Comparison of ENCODE assay signal across 17 cellular contexts in the genomic region with DNA sequence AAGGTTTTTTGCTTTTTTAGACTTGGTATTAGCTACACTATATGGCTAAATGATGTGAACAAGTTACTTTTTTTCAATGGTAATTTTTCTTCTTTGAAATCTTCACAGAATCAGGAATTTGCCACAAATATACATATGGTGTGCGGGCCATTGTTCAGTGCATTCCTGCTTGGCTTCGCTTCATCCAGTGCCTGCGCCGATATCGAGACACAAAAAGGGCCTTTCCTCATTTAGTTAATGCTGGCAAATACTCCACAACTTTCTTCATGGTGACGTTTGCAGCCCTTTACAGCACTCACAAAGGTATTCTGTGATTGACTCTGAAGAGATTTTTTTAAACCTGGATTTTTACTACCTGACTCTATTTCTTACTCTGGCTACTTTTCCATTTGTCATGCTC.
"Had no signal": no experiment of that assay in that cellular context is flagged by ENCODE, and none has a peak within 500 bp of the region (broad histone marks: within the 10 kb centered on the region; RNA-seq: fewer than 3 reads in every experiment).

No MANE protein-coding gene starts in this region.

- H3K36me3 ChIP-seq: breast epithelium had no signal

- H3K27ac ChIP-seq: breast epithelium, coronary artery, left ventricle myocardium inferior, parathyroid adenoma, upper lobe of left lung had no signal

- H2AFZ ChIP-seq: parathyroid adenoma had no signal

- H3K4me3 ChIP-seq: breast epithelium, coronary artery, left ventricle myocardium inferior, upper lobe of left lung had no signal

- H3K4me3 Mint-ChIP-seq: activated CD4-positive, alpha-beta T cell treated with anti-CD3 and anti-CD28 coated beads for 36 hours; activated T-cell treated with anti-CD3 and anti-CD28 coated beads, Interleukin-2, amount 50 U/mL, for 4 hours had no signal

- ATAC-seq: activated CD4-positive, alpha-beta T cell treated with anti-CD3 and anti-CD28 coated beads for 36 hours; activated T-cell treated with anti-CD3 and anti-CD28 coated beads, Interleukin-2, amount 50 U/mL, for 4 hours; naive thymus-derived CD8-positive, alpha-beta T cell; right cardiac atrium; stimulated activated naive CD8-positive, alpha-beta T cell treated with anti-CD3 and anti-CD28 coated beads, Interleukin-15, Interleukin-2, amounts not matched to agents 100 U/mL and 50 U/mL, for 24 hours had no signal

- H3K27me3 Mint-ChIP-seq: activated CD4-positive, alpha-beta T cell treated with anti-CD3 and anti-CD28 coated beads for 36 hours; naive thymus-derived CD8-positive, alpha-beta T cell had no signal

- H3K27ac Mint-ChIP-seq: activated CD4-positive, alpha-beta T cell treated with anti-CD3 and anti-CD28 coated beads for 36 hours; activated T-helper 2 cell treated with anti-CD3 and anti-CD28 coated beads, Interferon-gamma antibody, Interleukin-2, Interleukin-4, amounts not matched to agents 10 μg/mL and 5 μg/mL and 100 μg/mL, durations not matched to agents 14 hours and 24 hours and 36 hours had no signal

- H3K27me3 ChIP-seq: breast epithelium, upper lobe of left lung had no signal

- H3K9ac ChIP-seq: parathyroid adenoma had no signal

- H3K79me2 ChIP-seq: parathyroid adenoma had no signal

- DNase-seq: activated CD4-positive, alpha-beta T cell treated with anti-CD3 and anti-CD28 coated beads for 36 hours; activated CD4-positive, alpha-beta T cell treated with anti-CD3 and anti-CD28 coated beads, Interleukin-2, amount 50 U/mL, for 4 hours; activated CD8-positive, alpha-beta memory T cell treated with anti-CD3 and anti-CD28 coated beads, Interleukin-2, amount 50 U/mL, for 48 hours; activated naive CD4-positive, alpha-beta T cell; activated T-cell treated with anti-CD3 and anti-CD28 coated beads, Interleukin-2, amount 50 U/mL, for 4 hours; aorta; left ventricle myocardium inferior; stimulated activated CD4-positive, alpha-beta T cell treated with anti-CD3 and anti-CD28 coated beads, Interleukin-4, amount 100 ng/mL, for 24 hours; stimulated activated naive CD8-positive, alpha-beta T cell treated with anti-CD3 and anti-CD28 coated beads, Interleukin-15, Interleukin-2, amounts not matched to agents 100 U/mL and 50 U/mL, for 24 hours; T-helper 9 cell; upper lobe of left lung had no signal

- H3K4me1 ChIP-seq: breast epithelium, left ventricle myocardium inferior, parathyroid adenoma, upper lobe of left lung had no signal
